In genomic region chr3:175852560-175852959, GRCh38 we compare ENCODE assay signal across 27 cellular contexts.
"Had no signal": no experiment of that assay in that cellular context is flagged by ENCODE, and none has a peak within 500 bp of the region (broad histone marks: within the 10 kb centered on the region; RNA-seq: fewer than 3 reads in every experiment).

No MANE protein-coding gene starts in this region.

- H3K27me3 ChIP-seq: stomach, suprapubic skin, testis, thyroid gland, tibial artery, tibial nerve, transverse colon, upper lobe of left lung, upper lobe of right lung, uterus, vagina had no signal

- ATAC-seq: stimulated activated effector memory CD8-positive, alpha-beta T cell treated with anti-CD3 and anti-CD28 coated beads, Interleukin-12 subunit alpha, Interleukin-12 subunit beta, amount 100 ng/mL, for 72 hours; stimulated activated memory B cell treated with anti-CD40 and anti-IgM and Interleukin-4, amounts not matched to agents 10 μg/mL and 1 μg/mL and 100 μg/mL, for 72 hours; stimulated activated naive B cell treated with anti-CD40 and anti-IgM and Interleukin-4, amounts not matched to agents 10 μg/mL and 1 μg/mL and 100 μg/mL, for 72 hours; stimulated activated naive CD8-positive, alpha-beta T cell treated with anti-CD3 and anti-CD28 coated beads, Interleukin-15, amount 100 ng/mL, for 72 hours; stimulated activated naive CD8-positive, alpha-beta T cell treated with anti-CD3 and anti-CD28 coated beads, Interleukin-15, Interleukin-2, amounts not matched to agents 100 U/mL and 50 U/mL, for 24 hours; upper lobe of right lung had no signal

- H3K36me3 ChIP-seq: stomach, suprapubic skin, thoracic aorta, thyroid gland, tibial artery, tibial nerve, transverse colon, upper lobe of left lung, upper lobe of right lung, uterus, vagina had no signal

- H3K9me3 ChIP-seq: stomach, suprapubic skin, testis, thoracic aorta, thyroid gland, tibial artery, tibial nerve, transverse colon, upper lobe of left lung, upper lobe of right lung, uterus, vagina had no signal

- H3K4me1 ChIP-seq: stomach, suprapubic skin, testis, thyroid gland, tibial artery, tibial nerve, transverse colon, upper lobe of left lung, upper lobe of right lung, uterus, vagina had no signal

- H3K4me3 ChIP-seq: stomach, suprapubic skin, testis, thoracic aorta, thyroid gland, tibial artery, tibial nerve, transverse colon, upper lobe of left lung, upper lobe of right lung, uterus, vagina had no signal

- H3K27ac ChIP-seq: stomach, suprapubic skin, testis, thoracic aorta, thyroid gland, tibial artery, tibial nerve, transverse colon, upper lobe of left lung, upper lobe of right lung, uterus, vagina had no signal

- DNase-seq: stimulated activated CD4-positive, alpha-beta T cell treated with anti-CD3 and anti-CD28 coated beads, Interleukin-2, amount 100 ng/mL, for 48 hours; stimulated activated CD4-positive, alpha-beta T cell treated with anti-CD3 and anti-CD28 coated beads, Interleukin-4, amount 100 ng/mL, for 1 hour; stimulated activated CD4-positive, alpha-beta T cell treated with anti-CD3 and anti-CD28 coated beads, Interleukin-4, amount 100 ng/mL, for 24 hours; stimulated activated CD4-positive, alpha-beta T cell treated with anti-CD3 and anti-CD28 coated beads, Interleukin-4, amount 100 ng/mL, for 4 hours; stimulated activated CD8-positive, alpha-beta memory T cell treated with anti-CD3 and anti-CD28 coated beads, Interleukin-4, amount 100 ng/mL, for 48 hours; stimulated activated naive B cell treated with anti-CD40 and anti-IgM and Interleukin-4, amounts not matched to agents 10 μg/mL and 1 μg/mL and 100 μg/mL, for 72 hours; stimulated activated naive CD4-positive, alpha-beta T cell; stimulated activated naive CD4-positive, alpha-beta T cell treated with Interleukin-2 at 50 U/mL for 16 hours; stimulated activated naive CD8-positive, alpha-beta T cell treated with anti-CD3 and anti-CD28 coated beads, Interleukin-15, amount 100 ng/mL, for 72 hours; stimulated activated naive CD8-positive, alpha-beta T cell treated with anti-CD3 and anti-CD28 coated beads, Interleukin-15, Interleukin-2, amounts not matched to agents 100 U/mL and 50 U/mL, for 24 hours; stomach; substantia nigra; testis; thyroid gland; tibial artery; transverse colon; trophoblast cell; upper lobe of left lung; upper lobe of right lung; uterus had no signal

- FAIRE-seq: urothelium cell line had no signal
